ENCODE assay signal across 10 cellular contexts in the genomic region with DNA sequence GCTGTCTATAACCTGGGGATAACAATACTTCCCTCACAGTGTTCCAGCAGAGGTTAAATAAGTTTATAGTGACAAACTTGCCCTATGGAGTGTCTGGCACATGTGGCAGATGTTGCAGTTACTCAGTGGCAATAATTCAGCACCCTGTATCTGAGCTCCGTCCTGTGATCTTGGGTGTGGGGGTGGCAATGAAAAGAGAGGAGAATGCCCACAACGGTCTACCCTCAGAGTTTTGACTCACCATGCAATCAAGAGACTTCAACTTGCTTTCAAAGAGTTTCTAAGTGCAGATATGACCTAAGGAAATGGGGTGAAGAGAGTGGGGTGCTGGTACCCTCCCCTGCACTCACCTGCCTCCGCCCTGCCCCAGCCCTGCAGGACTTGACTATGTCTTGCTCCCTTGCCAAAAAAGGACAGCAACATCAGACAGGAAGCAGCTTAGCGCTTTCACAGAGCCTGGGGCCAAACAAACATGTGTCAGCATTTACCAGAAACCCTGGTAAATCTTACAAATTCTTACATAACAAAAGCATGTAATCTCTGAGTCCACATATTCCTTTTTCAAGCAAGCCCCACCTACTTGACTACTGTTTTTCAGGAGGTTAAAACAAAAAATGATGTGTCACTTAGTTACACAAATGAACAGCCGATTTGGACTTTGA.
DNase-seq lines count a peak whose midpoint lies in the region; ATAC-seq and TF ChIP-seq lines count a peak whose summit lies in the region.
"Had no signal": no experiment of that assay in that cellular context is flagged by ENCODE, and none has a peak within 500 bp of the region (broad histone marks: within the 10 kb centered on the region; RNA-seq: fewer than 3 reads in every experiment).

No MANE protein-coding gene starts in this region.

- 34 to 44% (median 41%) methylated on average over 5 of the region's 5 CpGs for WGBS in stomach, 5 donors

- intact Hi-C loops in sciatic nerve (cut with DNase I) = no loop called here
- intact Hi-C loops in stomach (cut with DNase I; ENCODE audit: low total_unique reads) = no loop called here

- TF ChIP-seq CTCF in chondrocyte (IDR thresholded peaks at IDR 0.05) = no peak
- TF ChIP-seq CTCF in stomach (IDR thresholded peaks at IDR 0.05) = no peak

- DNase-seq in H4 (ENCODE audit: low spot score) (peak; percentile 96), SJCRH30 (peak; percentile 45 to 65), foreskin melanocyte (peak; percentile 23), sciatic nerve (ENCODE audit: low spot score) (no peak), chondrocyte (ENCODE audit: low spot score) (no peak), SK-N-DZ (ENCODE audit: low spot score) (no peak), stomach (no peak)
- DNase-seq: activated B cell treated with CpG ODN at 0.5 μM for 24 hours; stimulated activated CD4-positive, alpha-beta T cell treated with anti-CD3 and anti-CD28 coated beads, Interleukin-15, amount 100 ng/mL, for 24 hours had no signal

- no peaks in the 10 kb centered on the region; the same call in 1 of the 2 replicates for H3K36me3 ChIP-seq in SJCRH30
- H3K36me3 ChIP-seq in stomach = no peaks in the 10 kb centered on the region

- H3K27ac Mint-ChIP-seq in chondrocyte (ENCODE audit: unreplicated experiment) = no peak overlapping the region
- H3K27ac Mint-ChIP-seq: activated B cell treated with CpG ODN at 0.5 μM for 24 hours had no signal

- no peak overlapping the region for H3K4me3 Mint-ChIP-seq in chondrocyte (ENCODE audit: unreplicated experiment)
- H3K4me3 Mint-ChIP-seq: activated B cell treated with CpG ODN at 0.5 μM for 24 hours had no signal

- peaks cover 16% of the 10 kb centered on the region for H3K4me1 ChIP-seq in SJCRH30
- H3K4me1 ChIP-seq in stomach = no peaks in the 10 kb centered on the region

- no peaks in the 10 kb centered on the region for H3K9me3 Mint-ChIP-seq in chondrocyte (ENCODE audit: low read depth)
- H3K9me3 Mint-ChIP-seq: activated B cell treated with CpG ODN at 0.5 μM for 24 hours had no signal

- no peaks in the 10 kb centered on the region for H3K36me3 Mint-ChIP-seq in chondrocyte (ENCODE audit: low read depth)

- H3K4me3 ChIP-seq in SJCRH30 (no peak overlapping the region), stomach (no peak overlapping the region)

- peaks cover 2% of the 10 kb centered on the region for H3K27me3 Mint-ChIP-seq in chondrocyte (ENCODE audit: low read depth)

- peaks cover 14% of the 10 kb centered on the region for H3K4me1 Mint-ChIP-seq in chondrocyte (ENCODE audit: low read depth)
- H3K4me1 Mint-ChIP-seq: activated B cell treated with CpG ODN at 0.5 μM for 24 hours had no signal

- no peak for TF ChIP-seq POLR2A in stomach (IDR thresholded peaks at IDR 0.05)

- no peaks in the 10 kb centered on the region for H3K27me3 ChIP-seq in SJCRH30
- H3K27me3 ChIP-seq in stomach = peaks cover 0 to 21% (median 6%) of the 10 kb centered on the region in 3 donors

- no peak for TF ChIP-seq EP300 in stomach (IDR thresholded peaks at IDR 0.05)

- ATAC-seq in sciatic nerve (peak; percentile 78), HG03442 (IDR thresholded peaks at IDR 0.05; ENCODE audit: unreplicated experiment) (no peak)

- H3K27ac ChIP-seq in SJCRH30 = peak overlapping the region; percentile 16; the same call in 1 of the 2 replicates
- H3K27ac ChIP-seq in stomach = no peak overlapping the region

- H3K9me3 ChIP-seq in SJCRH30 (replicated peaks) (no peaks in the 10 kb centered on the region), stomach (no peaks in the 10 kb centered on the region)

Comparison
In these comparisons a context has a peak if more than half of its experiments do, and no peak if none do; other contexts are left out.
1. DNase-seq: peak in H4 (single experiment), SJCRH30 (2 of 2) and foreskin melanocyte (single experiment); none in sciatic nerve (single experiment), chondrocyte (single experiment), SK-N-DZ (single experiment) and stomach (single experiment).